ENCODE assay signal across 2 cellular contexts in the genomic region with DNA sequence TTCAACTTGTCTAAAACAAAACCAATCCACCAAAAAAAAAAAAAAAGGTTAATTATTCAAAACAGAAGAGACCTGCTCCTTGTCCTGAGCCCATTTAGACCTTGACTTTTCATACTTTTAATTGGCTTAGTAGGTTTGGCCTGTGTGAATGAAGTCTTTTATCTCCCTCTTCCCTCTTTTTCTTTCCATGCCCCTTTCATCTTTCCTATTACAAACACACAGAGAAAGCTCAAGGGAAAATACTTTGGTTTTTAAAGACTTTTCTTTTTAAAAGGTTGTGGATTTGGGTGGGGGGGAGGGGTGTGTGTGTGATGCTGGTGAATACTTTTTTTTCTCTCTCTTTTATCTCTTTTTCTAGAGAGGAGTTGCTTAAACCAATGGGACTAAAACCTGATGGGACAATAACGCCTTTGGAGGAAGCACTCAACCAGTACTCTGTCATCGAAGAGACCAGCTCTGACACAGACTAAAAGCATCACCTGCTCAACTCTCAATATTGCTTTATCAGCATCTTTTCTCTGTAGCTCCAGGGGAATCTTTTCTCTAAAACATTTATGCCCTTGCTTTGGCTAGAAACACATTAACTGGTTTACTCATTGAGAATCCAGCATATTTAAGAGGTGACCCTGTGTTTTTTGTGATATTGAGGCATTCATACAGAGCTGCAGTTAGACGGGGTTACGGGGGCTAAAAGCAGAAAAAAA.
TF ChIP-seq lines count a peak whose summit lies in the region.

No MANE protein-coding gene starts in this region.

TF ChIP-seq in HepG2, 621 proteins besides CTCF, POLR2A, EP300 and RAD21 (continued from another document):
- TF ChIP-seq ZBTB33 (CRISPR knock-in tag; IDR thresholded peaks at IDR 0.05) (no peak), HNRNPLL (IDR thresholded peaks at IDR 0.05; ENCODE audit: low read depth, low read length, poor library complexity, severe bottlenecking) (no peak), RAD51 (IDR thresholded peaks at IDR 0.05; ENCODE audit: borderline replicate concordance) (no peak), ZNF224 (CRISPR knock-in tag; IDR thresholded peaks at IDR 0.05) (no peak), ZNF44 (CRISPR knock-in tag; IDR thresholded peaks at IDR 0.05) (no peak), ZNF337 (CRISPR knock-in tag; IDR thresholded peaks at IDR 0.05; ENCODE audit: borderline replicate concordance, low read depth) (no peak), ZNF362 (CRISPR knock-in tag; IDR thresholded peaks at IDR 0.05; ENCODE audit: borderline replicate concordance) (no peak), MAF1 (CRISPR knock-in tag; IDR thresholded peaks at IDR 0.05; ENCODE audit: borderline replicate concordance) (no peak), MAFK (conservative IDR thresholded peaks at IDR 0.05 in 1 of 2, IDR thresholded peaks at IDR 0.05 in 1 of 2; ENCODE audit: low read length in 2 of 2) (peak; percentile 89 to 94), KLF16 (CRISPR knock-in tag; IDR thresholded peaks at IDR 0.05) (no peak), ZNF766 (CRISPR knock-in tag; IDR thresholded peaks at IDR 0.05; ENCODE audit: borderline replicate concordance) (no peak), ZNF101 (CRISPR knock-in tag; IDR thresholded peaks at IDR 0.05; ENCODE audit: borderline replicate concordance, low read depth) (no peak), MAFF (IDR thresholded peaks at IDR 0.05; ENCODE audit: low read depth, low read length) (peak; percentile 90)
- TF ChIP-seq, protein P1, sequence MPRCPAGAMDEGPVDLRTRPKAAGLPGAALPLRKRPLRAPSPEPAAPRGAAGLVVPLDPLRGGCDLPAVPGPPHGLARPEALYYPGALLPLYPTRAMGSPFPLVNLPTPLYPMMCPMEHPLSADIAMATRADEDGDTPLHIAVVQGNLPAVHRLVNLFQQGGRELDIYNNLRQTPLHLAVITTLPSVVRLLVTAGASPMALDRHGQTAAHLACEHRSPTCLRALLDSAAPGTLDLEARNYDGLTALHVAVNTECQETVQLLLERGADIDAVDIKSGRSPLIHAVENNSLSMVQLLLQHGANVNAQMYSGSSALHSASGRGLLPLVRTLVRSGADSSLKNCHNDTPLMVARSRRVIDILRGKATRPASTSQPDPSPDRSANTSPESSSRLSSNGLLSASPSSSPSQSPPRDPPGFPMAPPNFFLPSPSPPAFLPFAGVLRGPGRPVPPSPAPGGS (CRISPR knock-in tag; IDR thresholded peaks at IDR 0.05), result no peak

TF ChIP-seq in K562, 482 proteins besides CTCF, POLR2A, EP300 and RAD21 (continued from another document):
- TF ChIP-seq PCBP2 (IDR thresholded peaks at IDR 0.05; ENCODE audit: low read depth, low read length, poor library complexity, severe bottlenecking), result no peak
- peak; percentile 75 for TF ChIP-seq MAFF (IDR thresholded peaks at IDR 0.05; ENCODE audit: low read length)
- TF ChIP-seq ZBTB7A (IDR thresholded peaks at IDR 0.05; ENCODE audit: borderline replicate concordance, control insufficient read depth, low read depth, low read length), result no peak
- no peak for TF ChIP-seq KDM1A (IDR thresholded peaks at IDR 0.05)
- TF ChIP-seq WHSC1 (IDR thresholded peaks at IDR 0.05; ENCODE audit: low read length), result no peak
TF ChIP-seq in K562: peak in this region for 5.
